Comparison of ENCODE assay signal across 11 cellular contexts in genomic region chr3:113255854-113256615, GRCh38. TPM values are rescaled to one million over a fixed set of nuclear protein-coding genes. Genes with fewer than 3 reads are reported as not detected.
"Had no signal": no experiment of that assay in that cellular context is flagged by ENCODE, and none has a peak within 500 bp of the region (broad histone marks: within the 10 kb centered on the region; RNA-seq: fewer than 3 reads in every experiment).

No MANE protein-coding gene starts in this region.

- H3K27ac Mint-ChIP-seq: activated naive CD8-positive, alpha-beta T cell treated with anti-CD3 and anti-CD28 coated beads, Interleukin-2, amount 10 ng/mL, durations not matched to agents 7 days and 5 days; activated T-cell treated with anti-CD3 and anti-CD28 coated beads, Interleukin-2, amount 50 U/mL, for 72 hours had no signal

- H3K4me3 Mint-ChIP-seq: activated naive CD8-positive, alpha-beta T cell treated with anti-CD3 and anti-CD28 coated beads, Interleukin-2, amount 10 ng/mL, durations not matched to agents 7 days and 5 days; activated T-cell treated with anti-CD3 and anti-CD28 coated beads, Interleukin-2, amount 50 U/mL, for 72 hours had no signal

- H3K4me1 ChIP-seq: parathyroid adenoma had no signal

- H3K79me2 ChIP-seq: parathyroid adenoma had no signal

- DNase-seq: activated CD4-positive, alpha-beta T cell treated with anti-CD3 and anti-CD28 coated beads, Interleukin-2, amount 50 U/mL, for 48 hours; activated CD8-positive, alpha-beta memory T cell treated with anti-CD3 and anti-CD28 coated beads, Interleukin-2, amount 50 U/mL, for 4 hours; activated gamma-delta T cell treated with Interleukin-2 at 50 U/mL for 16 hours; activated naive CD8-positive, alpha-beta T cell treated with anti-CD3 and anti-CD28 coated beads, Interleukin-2, amount 10 ng/mL, durations not matched to agents 7 days and 5 days; activated T-cell treated with anti-CD3 and anti-CD28 coated beads, Interleukin-2, amount 50 U/mL, for 72 hours; gastrocnemius medialis; kidney glomerular epithelial cell; stimulated activated CD4-positive, alpha-beta T cell treated with anti-CD3 and anti-CD28 coated beads, Interleukin-4, amount 100 ng/mL, for 4 hours had no signal

- H3K36me3 Mint-ChIP-seq: activated naive CD8-positive, alpha-beta T cell treated with anti-CD3 and anti-CD28 coated beads, Interleukin-2, amount 10 ng/mL, durations not matched to agents 7 days and 5 days had no signal

- H3K9ac ChIP-seq: parathyroid adenoma had no signal

- ATAC-seq: activated T-cell treated with anti-CD3 and anti-CD28 coated beads, Interleukin-2, amount 50 U/mL, for 72 hours; gastrocnemius medialis had no signal

- H2AFZ ChIP-seq: parathyroid adenoma had no signal

- H3K27ac ChIP-seq: parathyroid adenoma had no signal

- H3K9me3 ChIP-seq: gastrocnemius medialis, thyroid gland had no signal

- H3K4me3 ChIP-seq: gastrocnemius medialis, skin epidermis, thyroid gland had no signal

- H3K36me3 ChIP-seq: gastrocnemius medialis had no signal

- H3K27me3 ChIP-seq: gastrocnemius medialis, thyroid gland had no signal

- H3K9me3 Mint-ChIP-seq: activated naive CD8-positive, alpha-beta T cell treated with anti-CD3 and anti-CD28 coated beads, Interleukin-2, amount 10 ng/mL, durations not matched to agents 7 days and 5 days; activated T-cell treated with anti-CD3 and anti-CD28 coated beads, Interleukin-2, amount 50 U/mL, for 72 hours had no signal

RNA-seq across cellular contexts. Expression of gene BOC, which starts 44.7 kb away (rescaled TPM):
- total RNA-seq: activated naive CD8-positive, alpha-beta T cell treated with anti-CD3 and anti-CD28 coated beads, Interleukin-2, amount 10 ng/mL, durations not matched to agents 7 days and 5 days had no signal
